18 cellular contexts compared by ENCODE assay signal in genomic region chr12:68393398-68393797, GRCh38.
DNase-seq lines count a peak whose midpoint lies in the region; ATAC-seq lines count a peak whose summit lies in the region.
"Had no signal": no experiment of that assay in that cellular context is flagged by ENCODE, and none has a peak within 500 bp of the region (broad histone marks: within the 10 kb centered on the region; RNA-seq: fewer than 3 reads in every experiment).

No MANE protein-coding gene starts in this region.

- no peaks in the 10 kb centered on the region for H3K27me3 ChIP-seq in neuronal stem cell (ENCODE audit: control insufficient read depth in 3 of 3, insufficient read depth in 3 of 3, low read depth in 1 of 3, low read length in 3 of 3)
- H3K27me3 ChIP-seq: BE2C had no signal

- no peak overlapping the region for H2BK120ac ChIP-seq in neuronal stem cell (ENCODE audit: low read depth, low read length)

- no peak overlapping the region for H3K4me2 ChIP-seq in neuronal stem cell (ENCODE audit: insufficient read depth, low read length, poor library complexity, severe bottlenecking)
- H3K4me2 ChIP-seq: KMS-11 had no signal

- no peak overlapping the region for H3K4me3 ChIP-seq in neuronal stem cell (ENCODE audit: low read length in 2 of 2)

- no peak for ATAC-seq in HG02852 (IDR thresholded peaks at IDR 0.05; ENCODE audit: unreplicated experiment)
- no peak for ATAC-seq in HG02840 (IDR thresholded peaks at IDR 0.05; ENCODE audit: low FRiP score, unreplicated experiment)

- WGBS in neuronal stem cell (ENCODE audit: extremely low coverage in 2 of 2, insufficient read length in 2 of 2, insufficient replicate concordance in 1 of 2), 2 donors, result no CpG with 5 or more reads among the region's 3 CpGs

- H3K79me1 ChIP-seq in neuronal stem cell (ENCODE audit: low read depth, low read length), result no peaks in the 10 kb centered on the region

- H2BK15ac ChIP-seq in neuronal stem cell (ENCODE audit: low read length), result no peak overlapping the region

- H3K18ac ChIP-seq in neuronal stem cell (ENCODE audit: low read length), result no peak overlapping the region

- H2AK5ac ChIP-seq in neuronal stem cell (ENCODE audit: low read depth, low read length), result no peak overlapping the region

- no peak overlapping the region for H3K9ac ChIP-seq in neuronal stem cell (ENCODE audit: low read depth, low read length, poor library complexity)
- H3K9ac ChIP-seq: KMS-11 had no signal

- no peaks in the 10 kb centered on the region for H3K36me3 ChIP-seq in neuronal stem cell (replicated peaks in 1 of 2; ENCODE audit: control insufficient read depth in 2 of 2, insufficient read depth in 2 of 2, low read length in 2 of 2)
- H3K36me3 ChIP-seq: BE2C had no signal

- H3K23ac ChIP-seq in neuronal stem cell (ENCODE audit: low read depth, low read length, poor library complexity), result no peak overlapping the region

- peaks cover 0 to 2% of the 10 kb centered on the region in 2 donors for H3K4me1 ChIP-seq in neuronal stem cell (ENCODE audit: control insufficient read depth in 2 of 2, insufficient read depth in 1 of 2, low read depth in 1 of 2, low read length in 2 of 2)
- H3K4me1 ChIP-seq: BE2C had no signal

- no peak overlapping the region for H2BK5ac ChIP-seq in neuronal stem cell (ENCODE audit: low read length)

- no peak overlapping the region for H3K4ac ChIP-seq in neuronal stem cell (ENCODE audit: low read length)

- no peak overlapping the region for H3K27ac ChIP-seq in neuronal stem cell (replicated peaks; ENCODE audit: low read length)
- H3K27ac ChIP-seq: 22Rv1, KMS-11 had no signal

- H2AFZ ChIP-seq in neuronal stem cell (ENCODE audit: low read length), result peak overlapping the region; percentile 28

- peak; percentile 44 for DNase-seq in NCI-H146 (lab: John Stamatoyannopoulos, UW)
- DNase-seq in NCI-H146 treated with DMSO at 0.1 percent for 48 hours (lab: John Stamatoyannopoulos, UW; ENCODE audit: unreplicated experiment), result no peak
- DNase-seq in NCI-H69 (lab: John Stamatoyannopoulos, UW), result peak; percentile 32
- DNase-seq in dermis blood vessel endothelial cell, result peak; percentile 6
- DNase-seq in neuronal stem cell (ENCODE audit: low spot score), result no peak
- no peak for DNase-seq in activated CD4-positive, alpha-beta T cell treated with anti-CD3 and anti-CD28 coated beads for 48 hours
- DNase-seq: BE2C; CD4-positive, alpha-beta memory T cell; DMS79; HCEC 1CT; NCI-H1436 treated with DMSO at 0.1 percent for 48 hours; NCI-H2107; NCI-H446 treated with DMSO at 0.1 percent for 48 hours; NCI-H748 treated with DMSO at 0.1 percent for 48 hours had no signal

- no peak overlapping the region for H4K91ac ChIP-seq in neuronal stem cell (ENCODE audit: low read depth, low read length, poor library complexity)

- H3K9me3 ChIP-seq in neuronal stem cell (replicated peaks in 1 of 2; ENCODE audit: control insufficient read depth in 2 of 2, insufficient read depth in 1 of 2, low read depth in 1 of 2, low read length in 2 of 2), result peaks cover 3 to 4% of the 10 kb centered on the region in 2 donors
- H3K9me3 ChIP-seq: BE2C had no signal

- no peak overlapping the region for H2BK12ac ChIP-seq in neuronal stem cell (ENCODE audit: low read length)

- no peak overlapping the region for H3K14ac ChIP-seq in neuronal stem cell (ENCODE audit: low read length)

- H4K8ac ChIP-seq in neuronal stem cell (ENCODE audit: low read depth, low read length), result no peak overlapping the region

Comparison
In these comparisons a context has a peak if more than half of its experiments do, and no peak if none do; other contexts are left out.
1. DNase-seq: peak in NCI-H146 (single experiment), NCI-H69 (single experiment) and dermis blood vessel endothelial cell (single experiment); none in NCI-H146 treated with DMSO at 0.1 percent for 48 hours (single experiment), neuronal stem cell (single experiment) and activated CD4-positive, alpha-beta T cell treated with anti-CD3 and anti-CD28 coated beads for 48 hours (single experiment).